ENCODE assay signal across 7 cellular contexts in genomic region chr20:62832951-62833391, GRCh38. TPM values are rescaled to one million over a fixed set of nuclear protein-coding genes. Genes with fewer than 3 reads are reported as not detected.
DNase-seq lines count a peak whose midpoint lies in the region; ATAC-seq and TF ChIP-seq lines count a peak whose summit lies in the region.

No MANE protein-coding gene starts in this region.

- TF ChIP-seq CTCF in HL-60 (IDR thresholded peaks at IDR 0.05; ENCODE audit: insufficient read depth, low read length): no peak
- no peak for TF ChIP-seq CTCF in brain (conservative IDR thresholded peaks at IDR 0.05)
- TF ChIP-seq CTCF in BE2C (IDR thresholded peaks at IDR 0.05; ENCODE audit: low read depth, low read length): no peak

- H3K27me3 ChIP-seq in HL-60 (ENCODE audit: insufficient read depth, poor library complexity, severe bottlenecking) (no peaks in the 10 kb centered on the region), BE2C (no peaks in the 10 kb centered on the region)

- H3K36me3 Mint-ChIP-seq in brain: no peaks in the 10 kb centered on the region
- no peaks in the 10 kb centered on the region for H3K36me3 Mint-ChIP-seq in stimulated activated memory B cell treated with anti-CD40 and anti-IgM and Interleukin-4, amounts not matched to agents 10 μg/mL and 1 μg/mL and 100 μg/mL, for 72 hours

- peaks cover 24% of the 10 kb centered on the region for H3K4me1 Mint-ChIP-seq in brain
- peaks cover 50% of the 10 kb centered on the region for H3K4me1 Mint-ChIP-seq in stimulated activated memory B cell treated with anti-CD40 and anti-IgM and Interleukin-4, amounts not matched to agents 10 μg/mL and 1 μg/mL and 100 μg/mL, for 72 hours

- H3K4me1 ChIP-seq in BE2C: peaks cover 20% of the 10 kb centered on the region

- DNase-seq in HL-60 (ENCODE audit: low read depth in 1 of 2, low spot score in 1 of 2): peak in 1 of 2 experiments; percentile 57
- no peak for DNase-seq in OCI-M2 (lab: John Stamatoyannopoulos, UW; ENCODE audit: unreplicated experiment)
- no peak for DNase-seq in BE2C
- DNase-seq in GOT3 (lab: John Stamatoyannopoulos, UW): no peak

- H3K27ac ChIP-seq in HL-60 (replicated peaks): peak overlapping the region; percentile 71

- peak overlapping the region; percentile 37 for H3K4me3 ChIP-seq in HL-60 (replicated peaks; ENCODE audit: insufficient read depth, low read length)
- no peak overlapping the region for H3K4me3 ChIP-seq in BE2C (ENCODE audit: low read depth, low read length)

- no peaks in the 10 kb centered on the region for H3K36me3 ChIP-seq in BE2C

- peak; percentile 7 for ATAC-seq in GM21390 (IDR thresholded peaks at IDR 0.05; ENCODE audit: unreplicated experiment)
- peak; percentile 47 for ATAC-seq in stimulated activated memory B cell treated with anti-CD40 and anti-IgM and Interleukin-4, amounts not matched to agents 10 μg/mL and 1 μg/mL and 100 μg/mL, for 72 hours

- H3K27ac Mint-ChIP-seq in brain: peak overlapping the region in 4 of 5 experiments; percentile 38 to 80 (median 72)
- H3K27ac Mint-ChIP-seq in stimulated activated memory B cell treated with anti-CD40 and anti-IgM and Interleukin-4, amounts not matched to agents 10 μg/mL and 1 μg/mL and 100 μg/mL, for 72 hours: peak overlapping the region; percentile 85

- peaks cover 0 to 7% (median 0%) of the 10 kb centered on the region in 5 experiments for H3K9me3 Mint-ChIP-seq in brain
- no peaks in the 10 kb centered on the region for H3K9me3 Mint-ChIP-seq in stimulated activated memory B cell treated with anti-CD40 and anti-IgM and Interleukin-4, amounts not matched to agents 10 μg/mL and 1 μg/mL and 100 μg/mL, for 72 hours

- H3K4me3 Mint-ChIP-seq in brain: no peak overlapping the region
- peak overlapping the region; percentile 80 for H3K4me3 Mint-ChIP-seq in stimulated activated memory B cell treated with anti-CD40 and anti-IgM and Interleukin-4, amounts not matched to agents 10 μg/mL and 1 μg/mL and 100 μg/mL, for 72 hours

- no peaks in the 10 kb centered on the region for H3K27me3 Mint-ChIP-seq in brain
- H3K27me3 Mint-ChIP-seq in stimulated activated memory B cell treated with anti-CD40 and anti-IgM and Interleukin-4, amounts not matched to agents 10 μg/mL and 1 μg/mL and 100 μg/mL, for 72 hours: no peaks in the 10 kb centered on the region

- H3K9me3 ChIP-seq in BE2C: no peaks in the 10 kb centered on the region

RNA-seq across cellular contexts. Expression of gene COL9A3, which starts 16.1 kb away (rescaled TPM):
- polyA plus RNA-seq in brain (ENCODE audit: insufficient read depth, low read depth, low replicate concordance): 17.5 TPM
- polyA plus RNA-seq in BE2C (2012; ENCODE audit: insufficient read depth, insufficient read length, low read depth): 5.9 TPM

RNA-seq across cellular contexts. Expression of gene OGFR, which starts 28.3 kb away (rescaled TPM):
- polyA plus RNA-seq in brain (ENCODE audit: insufficient read depth, low read depth, low replicate concordance): 37.0 TPM
- 138 TPM for polyA plus RNA-seq in BE2C (2012; ENCODE audit: insufficient read depth, insufficient read length, low read depth)

RNA-seq across cellular contexts. Expression of gene TCFL5, which starts 28.7 kb away (rescaled TPM):
- 21.1 TPM for polyA plus RNA-seq in brain (ENCODE audit: insufficient read depth, low read depth, low replicate concordance)
- 8.8 TPM for polyA plus RNA-seq in BE2C (2012; ENCODE audit: insufficient read depth, insufficient read length, low read depth)

RNA-seq across cellular contexts. Expression of gene MRGBP, which starts 36.7 kb away (rescaled TPM):
- 11.8 TPM for polyA plus RNA-seq in brain (ENCODE audit: insufficient read depth, low read depth, low replicate concordance)
- 28.1 TPM for polyA plus RNA-seq in BE2C (2012; ENCODE audit: insufficient read depth, insufficient read length, low read depth)
